In the genomic region with DNA sequence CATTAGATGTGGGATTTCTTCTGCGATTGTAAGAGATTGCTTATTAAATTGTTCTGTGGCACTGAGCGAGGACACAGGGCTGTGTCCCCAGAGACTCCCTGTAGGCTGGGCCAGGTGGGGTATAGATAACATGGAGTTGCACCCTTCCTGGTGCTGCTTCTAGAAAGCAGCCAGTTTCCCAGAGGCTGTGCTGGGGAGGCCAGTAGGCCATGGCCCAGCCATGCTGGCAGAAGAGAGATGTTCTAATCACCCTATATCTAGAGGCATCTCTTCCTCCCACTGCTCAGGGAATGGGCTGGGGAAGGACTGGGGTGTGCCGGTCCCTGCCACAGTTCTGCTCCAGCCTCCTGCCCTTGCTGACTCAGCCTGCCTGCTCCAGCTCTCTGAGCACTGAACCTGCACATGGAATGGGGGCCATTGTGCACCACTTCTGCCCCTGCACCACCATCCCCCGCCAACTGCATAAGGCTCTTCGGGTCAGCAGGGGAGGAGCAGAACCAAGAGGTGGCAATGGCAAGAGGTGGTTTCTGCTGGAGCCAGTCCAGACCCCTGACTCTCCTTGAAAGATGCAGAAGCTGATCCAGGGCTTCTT, we compare ENCODE assay signal across 11 cellular contexts.
DNase-seq lines count a peak whose midpoint lies in the region; FAIRE-seq and TF ChIP-seq lines count a peak whose summit lies in the region.
"Had no signal": no experiment of that assay in that cellular context is flagged by ENCODE, and none has a peak within 500 bp of the region (broad histone marks: within the 10 kb centered on the region; RNA-seq: fewer than 3 reads in every experiment).

No MANE protein-coding gene starts in this region.

- intact Hi-C loops in spleen (cut with DNase I; ENCODE audit: low total_unique reads), result no loop called here

- peak overlapping the region; percentile 79 for H3K4me2 ChIP-seq in astrocyte (ENCODE audit: low read length)

- H3K4me1 ChIP-seq in HEK293 (ENCODE audit: control insufficient read depth, insufficient read depth, low read length) (peaks cover 11% of the 10 kb centered on the region), astrocyte (ENCODE audit: insufficient read depth, low read length) (peaks cover 36% of the 10 kb centered on the region), iPS-20b (ENCODE audit: insufficient read depth, low read length) (peaks cover 12% of the 10 kb centered on the region), spleen (peaks cover 13 to 62% (median 31%) of the 10 kb centered on the region in 6 donors)

- H3K79me2 ChIP-seq in astrocyte (ENCODE audit: insufficient read depth, low read length), result no peaks in the 10 kb centered on the region

- no peak for FAIRE-seq in astrocyte (lab: Jason Lieb, UNC)
- FAIRE-seq: colon had no signal

- TF ChIP-seq CTCF in HEK293 (tag by site-specific recombination; IDR thresholded peaks at IDR 0.05) (no peak), astrocyte (IDR thresholded peaks at IDR 0.05; ENCODE audit: insufficient read depth, low read depth, low read length) (no peak), spleen (IDR thresholded peaks at IDR 0.05 in 8 of 11, conservative IDR thresholded peaks at IDR 0.05 in 3 of 11) (no peak)

- peaks cover 2% of the 10 kb centered on the region for H3K36me3 Mint-ChIP-seq in astrocyte (ENCODE audit: low read depth, unreplicated experiment)

- peak overlapping the region; percentile 90 for H3K27ac Mint-ChIP-seq in astrocyte (ENCODE audit: unreplicated experiment)

- peak overlapping the region; percentile 8 for H2AFZ ChIP-seq in astrocyte (ENCODE audit: low read depth, low read length)

- no peaks in the 10 kb centered on the region for H3K9me3 ChIP-seq in HEK293 (ENCODE audit: control insufficient read depth, insufficient read depth, low read depth, low read length)
- H3K9me3 ChIP-seq in astrocyte (ENCODE audit: insufficient read depth, low read depth, low read length), result no peaks in the 10 kb centered on the region
- peaks cover 6% of the 10 kb centered on the region; the same call in 1 of the 2 replicates for H3K9me3 ChIP-seq in iPS-20b (ENCODE audit: insufficient read depth, low read depth, low read length)
- peaks cover 0 to 13% (median 9%) of the 10 kb centered on the region in 8 donors for H3K9me3 ChIP-seq in spleen

- H3K4me1 Mint-ChIP-seq in astrocyte (ENCODE audit: low read depth, unreplicated experiment), result peaks cover 50% of the 10 kb centered on the region

- no peaks in the 10 kb centered on the region for H3K27me3 ChIP-seq in astrocyte (ENCODE audit: insufficient read depth, low read length)
- no peaks in the 10 kb centered on the region for H3K27me3 ChIP-seq in iPS-20b (ENCODE audit: insufficient read depth, low read length)
- no peaks in the 10 kb centered on the region for H3K27me3 ChIP-seq in spleen (replicated peaks in 1 of 7)

- CTCF ChIA-PET in HEK293 (lab: Yijun Ruan, JAX), result interaction anchor here (0.8 kb wide), 1 partner anchor 18 kb away, joined by 3 read pairs; no protein-coding TSS in a partner anchor

- no peaks in the 10 kb centered on the region for H3K27me3 Mint-ChIP-seq in astrocyte (ENCODE audit: low read depth, unreplicated experiment)

- H3K9ac ChIP-seq in astrocyte (ENCODE audit: low read length), result peak overlapping the region; percentile 56
- H3K9ac ChIP-seq in iPS-20b (ENCODE audit: low read depth, low read length), result peak overlapping the region; percentile 8; the same call in 1 of the 2 replicates

- DNase-seq in astrocyte (ENCODE audit: low read depth), result no peak
- DNase-seq in spleen, result peak; percentile 61
- DNase-seq in islet precursor cell, result no peak
- DNase-seq in activated naive CD4-positive, alpha-beta T cell treated with Interleukin-2 at 50 U/mL for 16 hours, result no peak
- no peak for DNase-seq in NCI-H146 (lab: John Stamatoyannopoulos, UW)
- DNase-seq in HuH-7.5 (ENCODE audit: low spot score), result no peak
- DNase-seq: activated CD4-positive, alpha-beta T cell treated with anti-CD3 and anti-CD28 coated beads, Interleukin-2, amount 50 U/mL, for 4 hours; NCI-H82 had no signal

- no peak for TF ChIP-seq POLR2A in spleen (IDR thresholded peaks at IDR 0.05)

- no peak overlapping the region for H3K4me3 ChIP-seq in HEK293 (ENCODE audit: low read depth, low read length)
- no peak overlapping the region for H3K4me3 ChIP-seq in astrocyte (ENCODE audit: insufficient read depth, low read depth, low read length)
- H3K4me3 ChIP-seq in iPS-20b (ENCODE audit: low read length), result no peak overlapping the region; the same call in 1 of the 2 replicates
- no peak overlapping the region for H3K4me3 ChIP-seq in spleen

- no peaks in the 10 kb centered on the region for H4K20me1 ChIP-seq in astrocyte (ENCODE audit: insufficient read depth, low read length)

- peaks cover 3% of the 10 kb centered on the region for H3K9me3 Mint-ChIP-seq in astrocyte (ENCODE audit: unreplicated experiment)

- H3K27ac ChIP-seq in HEK293 (ENCODE audit: extremely low read depth, low read depth, low read length), result no peak overlapping the region
- peak overlapping the region; percentile 79 for H3K27ac ChIP-seq in astrocyte (ENCODE audit: low read depth, low read length)
- no peak overlapping the region for H3K27ac ChIP-seq in iPS-20b (ENCODE audit: low read length)
- H3K27ac ChIP-seq in spleen, result peak overlapping the region in 5 of 8 donors; percentile 30 to 55 (median 48)

- POLR2A ChIA-PET in HEK293 (lab: Yijun Ruan, JAX), result interaction anchor here (0.5 to 2.9 kb wide), 6 partner anchors 16 to 136 kb away, joined by 3 to 28 read pairs (median 3); a partner anchor contains a TSS

- 75 to 91% (median 80%) methylated on average over 4 to 5 of the region's 5 CpGs for WGBS in spleen, 5 donors

- H3K4me3 Mint-ChIP-seq in astrocyte (ENCODE audit: unreplicated experiment), result no peak overlapping the region

- no peaks in the 10 kb centered on the region for H3K36me3 ChIP-seq in HEK293 (ENCODE audit: control insufficient read depth in 2 of 2, insufficient read depth in 1 of 2, low read length in 2 of 2)
- no peaks in the 10 kb centered on the region for H3K36me3 ChIP-seq in astrocyte (ENCODE audit: insufficient read depth, low read length)
- H3K36me3 ChIP-seq in iPS-20b (ENCODE audit: insufficient read depth, low read depth, low read length), result no peaks in the 10 kb centered on the region
- no peaks in the 10 kb centered on the region for H3K36me3 ChIP-seq in spleen

TF ChIP-seq in HEK293, 187 proteins besides CTCF, POLR2A, EP300 and RAD21 (continues in another document):
- TF ChIP-seq ZNF140 (tag by site-specific recombination; IDR thresholded peaks at IDR 0.05) (peak; percentile 68; the same call in 1 of the 2 replicates), ZIC2 (tag by site-specific recombination; IDR thresholded peaks at IDR 0.05) (0 out of 2 replicates have a peak, but pooled peaks have one; percentile 14), ZNF776 (tag by site-specific recombination; IDR thresholded peaks at IDR 0.05; ENCODE audit: borderline replicate concordance) (no peak), SP7 (tag by site-specific recombination; IDR thresholded peaks at IDR 0.05) (peak; percentile 63), ZNF112 (tag by site-specific recombination; IDR thresholded peaks at IDR 0.05) (no peak), WT1 (tag by site-specific recombination; IDR thresholded peaks at IDR 0.05) (0 out of 2 replicates have a peak, but pooled peaks have one; percentile 37), ZSCAN23 (tag by site-specific recombination; IDR thresholded peaks at IDR 0.05) (no peak), ZNF600 (tag by site-specific recombination; IDR thresholded peaks at IDR 0.05) (peak; percentile 74), ZNF596 (tag by site-specific recombination; IDR thresholded peaks at IDR 0.05) (no peak)
- TF ChIP-seq, protein P1, sequence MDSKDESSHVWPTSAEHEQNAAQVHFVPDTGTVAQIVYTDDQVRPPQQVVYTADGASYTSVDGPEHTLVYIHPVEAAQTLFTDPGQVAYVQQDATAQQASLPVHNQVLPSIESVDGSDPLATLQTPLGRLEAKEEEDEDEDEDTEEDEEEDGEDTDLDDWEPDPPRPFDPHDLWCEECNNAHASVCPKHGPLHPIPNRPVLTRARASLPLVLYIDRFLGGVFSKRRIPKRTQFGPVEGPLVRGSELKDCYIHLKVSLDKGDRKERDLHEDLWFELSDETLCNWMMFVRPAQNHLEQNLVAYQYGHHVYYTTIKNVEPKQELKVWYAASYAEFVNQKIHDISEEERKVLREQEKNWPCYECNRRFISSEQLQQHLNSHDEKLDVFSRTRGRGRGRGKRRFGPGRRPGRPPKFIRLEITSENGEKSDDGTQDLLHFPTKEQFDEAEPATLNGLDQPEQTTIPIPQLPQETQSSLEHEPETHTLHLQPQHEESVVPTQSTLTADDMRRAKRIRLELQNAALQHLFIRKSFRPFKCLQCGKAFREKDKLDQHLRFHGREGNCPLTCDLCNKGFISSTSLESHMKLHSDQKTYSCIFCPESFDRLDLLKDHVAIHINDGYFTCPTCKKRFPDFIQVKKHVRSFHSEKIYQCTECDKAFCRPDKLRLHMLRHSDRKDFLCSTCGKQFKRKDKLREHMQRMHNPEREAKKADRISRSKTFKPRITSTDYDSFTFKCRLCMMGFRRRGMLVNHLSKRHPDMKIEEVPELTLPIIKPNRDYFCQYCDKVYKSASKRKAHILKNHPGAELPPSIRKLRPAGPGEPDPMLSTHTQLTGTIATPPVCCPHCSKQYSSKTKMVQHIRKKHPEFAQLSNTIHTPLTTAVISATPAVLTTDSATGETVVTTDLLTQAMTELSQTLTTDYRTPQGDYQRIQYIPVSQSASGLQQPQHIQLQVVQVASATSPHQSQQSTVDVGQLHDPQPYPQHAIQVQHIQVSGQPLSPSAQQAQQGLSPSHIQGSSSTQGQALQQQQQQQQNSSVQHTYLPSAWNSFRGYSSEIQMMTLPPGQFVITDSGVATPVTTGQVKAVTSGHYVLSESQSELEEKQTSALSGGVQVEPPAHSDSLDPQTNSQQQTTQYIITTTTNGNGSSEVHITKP (tag by site-specific recombination; IDR thresholded peaks at IDR 0.05), result peak; percentile 98
- TF ChIP-seq, protein P2, sequence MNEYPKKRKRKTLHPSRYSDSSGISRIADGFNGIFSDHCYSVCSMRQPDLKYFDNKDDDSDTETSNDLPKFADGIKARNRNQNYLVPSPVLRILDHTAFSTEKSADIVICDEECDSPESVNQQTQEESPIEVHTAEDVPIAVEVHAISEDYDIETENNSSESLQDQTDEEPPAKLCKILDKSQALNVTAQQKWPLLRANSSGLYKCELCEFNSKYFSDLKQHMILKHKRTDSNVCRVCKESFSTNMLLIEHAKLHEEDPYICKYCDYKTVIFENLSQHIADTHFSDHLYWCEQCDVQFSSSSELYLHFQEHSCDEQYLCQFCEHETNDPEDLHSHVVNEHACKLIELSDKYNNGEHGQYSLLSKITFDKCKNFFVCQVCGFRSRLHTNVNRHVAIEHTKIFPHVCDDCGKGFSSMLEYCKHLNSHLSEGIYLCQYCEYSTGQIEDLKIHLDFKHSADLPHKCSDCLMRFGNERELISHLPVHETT (tag by site-specific recombination; IDR thresholded peaks at IDR 0.05), result no peak

Comparison
In these comparisons a context has a peak if more than half of its experiments do, and no peak if none do; other contexts are left out.
1. H3K27ac ChIP-seq: peak in astrocyte (single experiment) and spleen (5 of 8); none in HEK293 (single experiment) and iPS-20b (single experiment).